ENCODE assay signal across 1 cellular context in genomic region chr18:46345181-46345465, GRCh38.
TF ChIP-seq lines count a peak whose summit lies in the region.

No MANE protein-coding gene starts in this region.

TF ChIP-seq in H1, 55 proteins besides CTCF, POLR2A, EP300 and RAD21 (continued from another document):
- TF ChIP-seq, protein P1, sequence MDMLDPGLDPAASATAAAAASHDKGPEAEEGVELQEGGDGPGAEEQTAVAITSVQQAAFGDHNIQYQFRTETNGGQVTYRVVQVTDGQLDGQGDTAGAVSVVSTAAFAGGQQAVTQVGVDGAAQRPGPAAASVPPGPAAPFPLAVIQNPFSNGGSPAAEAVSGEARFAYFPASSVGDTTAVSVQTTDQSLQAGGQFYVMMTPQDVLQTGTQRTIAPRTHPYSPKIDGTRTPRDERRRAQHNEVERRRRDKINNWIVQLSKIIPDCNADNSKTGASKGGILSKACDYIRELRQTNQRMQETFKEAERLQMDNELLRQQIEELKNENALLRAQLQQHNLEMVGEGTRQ (IDR thresholded peaks at IDR 0.05; ENCODE audit: low read length), result no peak
- TF ChIP-seq, protein P2, sequence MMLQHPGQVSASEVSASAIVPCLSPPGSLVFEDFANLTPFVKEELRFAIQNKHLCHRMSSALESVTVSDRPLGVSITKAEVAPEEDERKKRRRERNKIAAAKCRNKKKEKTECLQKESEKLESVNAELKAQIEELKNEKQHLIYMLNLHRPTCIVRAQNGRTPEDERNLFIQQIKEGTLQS (IDR thresholded peaks at IDR 0.05; ENCODE audit: insufficient read depth, low read depth, low read length), result no peak
- TF ChIP-seq BRCA1 (IDR thresholded peaks at IDR 0.05; ENCODE audit: low read depth, low read length), result no peak
- TF ChIP-seq, protein P3, sequence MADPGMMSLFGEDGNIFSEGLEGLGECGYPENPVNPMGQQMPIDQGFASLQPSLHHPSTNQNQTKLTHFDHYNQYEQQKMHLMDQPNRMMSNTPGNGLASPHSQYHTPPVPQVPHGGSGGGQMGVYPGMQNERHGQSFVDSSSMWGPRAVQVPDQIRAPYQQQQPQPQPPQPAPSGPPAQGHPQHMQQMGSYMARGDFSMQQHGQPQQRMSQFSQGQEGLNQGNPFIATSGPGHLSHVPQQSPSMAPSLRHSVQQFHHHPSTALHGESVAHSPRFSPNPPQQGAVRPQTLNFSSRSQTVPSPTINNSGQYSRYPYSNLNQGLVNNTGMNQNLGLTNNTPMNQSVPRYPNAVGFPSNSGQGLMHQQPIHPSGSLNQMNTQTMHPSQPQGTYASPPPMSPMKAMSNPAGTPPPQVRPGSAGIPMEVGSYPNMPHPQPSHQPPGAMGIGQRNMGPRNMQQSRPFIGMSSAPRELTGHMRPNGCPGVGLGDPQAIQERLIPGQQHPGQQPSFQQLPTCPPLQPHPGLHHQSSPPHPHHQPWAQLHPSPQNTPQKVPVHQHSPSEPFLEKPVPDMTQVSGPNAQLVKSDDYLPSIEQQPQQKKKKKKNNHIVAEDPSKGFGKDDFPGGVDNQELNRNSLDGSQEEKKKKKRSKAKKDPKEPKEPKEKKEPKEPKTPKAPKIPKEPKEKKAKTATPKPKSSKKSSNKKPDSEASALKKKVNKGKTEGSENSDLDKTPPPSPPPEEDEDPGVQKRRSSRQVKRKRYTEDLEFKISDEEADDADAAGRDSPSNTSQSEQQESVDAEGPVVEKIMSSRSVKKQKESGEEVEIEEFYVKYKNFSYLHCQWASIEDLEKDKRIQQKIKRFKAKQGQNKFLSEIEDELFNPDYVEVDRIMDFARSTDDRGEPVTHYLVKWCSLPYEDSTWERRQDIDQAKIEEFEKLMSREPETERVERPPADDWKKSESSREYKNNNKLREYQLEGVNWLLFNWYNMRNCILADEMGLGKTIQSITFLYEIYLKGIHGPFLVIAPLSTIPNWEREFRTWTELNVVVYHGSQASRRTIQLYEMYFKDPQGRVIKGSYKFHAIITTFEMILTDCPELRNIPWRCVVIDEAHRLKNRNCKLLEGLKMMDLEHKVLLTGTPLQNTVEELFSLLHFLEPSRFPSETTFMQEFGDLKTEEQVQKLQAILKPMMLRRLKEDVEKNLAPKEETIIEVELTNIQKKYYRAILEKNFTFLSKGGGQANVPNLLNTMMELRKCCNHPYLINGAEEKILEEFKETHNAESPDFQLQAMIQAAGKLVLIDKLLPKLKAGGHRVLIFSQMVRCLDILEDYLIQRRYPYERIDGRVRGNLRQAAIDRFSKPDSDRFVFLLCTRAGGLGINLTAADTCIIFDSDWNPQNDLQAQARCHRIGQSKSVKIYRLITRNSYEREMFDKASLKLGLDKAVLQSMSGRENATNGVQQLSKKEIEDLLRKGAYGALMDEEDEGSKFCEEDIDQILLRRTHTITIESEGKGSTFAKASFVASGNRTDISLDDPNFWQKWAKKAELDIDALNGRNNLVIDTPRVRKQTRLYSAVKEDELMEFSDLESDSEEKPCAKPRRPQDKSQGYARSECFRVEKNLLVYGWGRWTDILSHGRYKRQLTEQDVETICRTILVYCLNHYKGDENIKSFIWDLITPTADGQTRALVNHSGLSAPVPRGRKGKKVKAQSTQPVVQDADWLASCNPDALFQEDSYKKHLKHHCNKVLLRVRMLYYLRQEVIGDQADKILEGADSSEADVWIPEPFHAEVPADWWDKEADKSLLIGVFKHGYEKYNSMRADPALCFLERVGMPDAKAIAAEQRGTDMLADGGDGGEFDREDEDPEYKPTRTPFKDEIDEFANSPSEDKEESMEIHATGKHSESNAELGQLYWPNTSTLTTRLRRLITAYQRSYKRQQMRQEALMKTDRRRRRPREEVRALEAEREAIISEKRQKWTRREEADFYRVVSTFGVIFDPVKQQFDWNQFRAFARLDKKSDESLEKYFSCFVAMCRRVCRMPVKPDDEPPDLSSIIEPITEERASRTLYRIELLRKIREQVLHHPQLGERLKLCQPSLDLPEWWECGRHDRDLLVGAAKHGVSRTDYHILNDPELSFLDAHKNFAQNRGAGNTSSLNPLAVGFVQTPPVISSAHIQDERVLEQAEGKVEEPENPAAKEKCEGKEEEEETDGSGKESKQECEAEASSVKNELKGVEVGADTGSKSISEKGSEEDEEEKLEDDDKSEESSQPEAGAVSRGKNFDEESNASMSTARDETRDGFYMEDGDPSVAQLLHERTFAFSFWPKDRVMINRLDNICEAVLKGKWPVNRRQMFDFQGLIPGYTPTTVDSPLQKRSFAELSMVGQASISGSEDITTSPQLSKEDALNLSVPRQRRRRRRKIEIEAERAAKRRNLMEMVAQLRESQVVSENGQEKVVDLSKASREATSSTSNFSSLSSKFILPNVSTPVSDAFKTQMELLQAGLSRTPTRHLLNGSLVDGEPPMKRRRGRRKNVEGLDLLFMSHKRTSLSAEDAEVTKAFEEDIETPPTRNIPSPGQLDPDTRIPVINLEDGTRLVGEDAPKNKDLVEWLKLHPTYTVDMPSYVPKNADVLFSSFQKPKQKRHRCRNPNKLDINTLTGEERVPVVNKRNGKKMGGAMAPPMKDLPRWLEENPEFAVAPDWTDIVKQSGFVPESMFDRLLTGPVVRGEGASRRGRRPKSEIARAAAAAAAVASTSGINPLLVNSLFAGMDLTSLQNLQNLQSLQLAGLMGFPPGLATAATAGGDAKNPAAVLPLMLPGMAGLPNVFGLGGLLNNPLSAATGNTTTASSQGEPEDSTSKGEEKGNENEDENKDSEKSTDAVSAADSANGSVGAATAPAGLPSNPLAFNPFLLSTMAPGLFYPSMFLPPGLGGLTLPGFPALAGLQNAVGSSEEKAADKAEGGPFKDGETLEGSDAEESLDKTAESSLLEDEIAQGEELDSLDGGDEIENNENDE (IDR thresholded peaks at IDR 0.05; ENCODE audit: insufficient replicate concordance, low read length), result no peak
- no peak for TF ChIP-seq TEAD4 (IDR thresholded peaks at IDR 0.05; ENCODE audit: low read depth, low read length)
- TF ChIP-seq CTBP2 (IDR thresholded peaks at IDR 0.05; ENCODE audit: borderline replicate concordance, insufficient read depth, insufficient read length, low read length), result no peak
- TF ChIP-seq CEBPB (IDR thresholded peaks at IDR 0.05; ENCODE audit: low read depth, low read length), result no peak
- no peak for TF ChIP-seq TAF1 (IDR thresholded peaks at IDR 0.05; ENCODE audit: low read depth, low read length)
- no peak for TF ChIP-seq TAF7 (optimal IDR thresholded peaks at IDR 0.05; ENCODE audit: borderline replicate concordance, low read depth, low read length)
